Comparison of ENCODE assay signal across 20 cellular contexts in the genomic region with DNA sequence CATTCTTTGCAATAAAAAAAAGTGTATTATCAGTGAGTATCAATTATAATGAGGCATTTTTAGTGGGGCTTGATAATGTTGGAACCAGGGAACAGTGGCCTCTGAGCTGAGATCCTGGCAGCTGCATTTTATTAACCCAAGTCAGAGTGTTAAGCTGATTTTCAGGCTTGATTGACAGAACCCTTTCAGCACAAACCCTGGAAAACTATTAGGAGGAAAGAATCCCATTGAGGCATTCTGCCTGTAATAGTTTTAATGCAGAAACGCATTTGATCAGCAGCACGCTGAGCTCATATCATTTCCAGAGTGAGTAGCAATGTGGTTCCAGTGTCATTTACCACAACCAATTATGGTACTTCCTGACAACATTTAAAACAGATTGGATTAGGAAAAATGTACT.
"Had no signal": no experiment of that assay in that cellular context is flagged by ENCODE, and none has a peak within 500 bp of the region (broad histone marks: within the 10 kb centered on the region; RNA-seq: fewer than 3 reads in every experiment).

No MANE protein-coding gene starts in this region.

- DNase-seq: Karpas-422, KG1, MV-4-11, NCI-H1048, NCI-H1105, NCI-H1417, NCI-H1436 treated with DMSO at 0.1 percent for 48 hours, NCI-H1694, NCI-H187 treated with DMSO at 0.1 percent for 48 hours, NCI-H2029 treated with DMSO at 0.1 percent for 48 hours, NCI-H2171 treated with DMSO at 0.1 percent for 48 hours, NCI-H345, NCI-H446 treated with DMSO at 0.1 percent for 48 hours, NCI-H510A treated with DMSO at 0.1 percent for 48 hours, NCI-H526, PC-3, SHP77, T-helper 1 cell, T-helper 17 cell had no signal

- H3K27ac ChIP-seq: RWPE1 had no signal
